Comparison of ENCODE assay signal across 8 cellular contexts in genomic region chr2:97113050-97113881, GRCh38. TPM values are rescaled to one million over a fixed set of nuclear protein-coding genes. Genes with fewer than 3 reads are reported as not detected.
DNase-seq lines count a peak whose midpoint lies in the region; ATAC-seq and TF ChIP-seq lines count a peak whose summit lies in the region.
"Not testable (repeated sequence)": the region's sequence is repeated elsewhere in the genome, so short reads cannot be mapped to it uniquely, and the experiment has no call there.

Gene ANKRD36, plus strand, starts transcription at chr2:97113153. Its CDS starts 587 bp downstream, at chr2:97113740.

- CTCF ChIA-PET in Panc1 (lab: Charles Lee), result interaction anchor here (1.3 kb wide), 1 partner anchor 101 kb away, joined by 5 read pairs; no protein-coding TSS in a partner anchor

- H3K9me3 ChIP-seq in Panc1 (ENCODE audit: control insufficient read depth, insufficient read depth, low read depth, low read length); mesenchymal stem cell (ENCODE audit: control insufficient read depth, low read length): not testable (repeated sequence)

- intact Hi-C loops in Panc1 (cut with micrococcal nuclease; ENCODE audit: unreplicated experiment), result not testable (repeated sequence)

- under 1% methylated on average over 22 of the region's 74 CpGs for WGBS in mesenchymal stem cell

- peak within 1 kb of the TSS; percentile 5 for H2BK5ac ChIP-seq in mesenchymal stem cell (ENCODE audit: low read depth, low read length, poor library complexity, severe bottlenecking)

- not testable (repeated sequence) for H2AK5ac ChIP-seq in mesenchymal stem cell (ENCODE audit: low read length, severe bottlenecking)

- peak within 1 kb of the TSS; percentile 90 for H3K9ac ChIP-seq in mesenchymal stem cell (ENCODE audit: low read length)

- peak within 1 kb of the TSS; percentile 97 for H4K91ac ChIP-seq in mesenchymal stem cell (ENCODE audit: low read length)

- peak within 1 kb of the TSS; percentile 96 for H3K4me2 ChIP-seq in mesenchymal stem cell (ENCODE audit: low read length, poor library complexity, severe bottlenecking)

- peak; percentile 76 for TF ChIP-seq POLR2A in erythroblast (IDR thresholded peaks at IDR 0.05; ENCODE audit: low read length)

- H3K4ac ChIP-seq in mesenchymal stem cell (ENCODE audit: low read depth in 1 of 2, low read length in 2 of 2), result peak within 1 kb of the TSS; percentile 84 to 87

- ATAC-seq in GM19023 (IDR thresholded peaks at IDR 0.05; ENCODE audit: unreplicated experiment) (peak; percentile 99), HG03025 (IDR thresholded peaks at IDR 0.05; ENCODE audit: low FRiP score, unreplicated experiment) (peak; percentile 86), Panc1 (peak; percentile 97)

- peak within 1 kb of the TSS; percentile 98 for H4K8ac ChIP-seq in mesenchymal stem cell (ENCODE audit: low read length)

- H3K79me1 ChIP-seq in mesenchymal stem cell (replicated peaks; ENCODE audit: low read length, poor library complexity, severe bottlenecking), result not testable (repeated sequence)

- peak within 1 kb of the TSS in 1 of 2 experiments; percentile 93 for H3K14ac ChIP-seq in mesenchymal stem cell (ENCODE audit: low read length in 2 of 2)

- peak within 1 kb of the TSS; percentile 23 for H2BK15ac ChIP-seq in mesenchymal stem cell (ENCODE audit: low read depth, poor library complexity, severe bottlenecking)

- TF ChIP-seq CTCF in Panc1 (IDR thresholded peaks at IDR 0.05), result peak; percentile 59; the same call in 1 of the 2 replicates

- peak within 1 kb of the TSS; percentile 99 for H2AFZ ChIP-seq in mesenchymal stem cell (ENCODE audit: low read depth, low read length)

- peak; percentile 81 for DNase-seq in AG08396 (ENCODE audit: low spot score)
- peak; percentile 32 for DNase-seq in Panc1 (ENCODE audit: low read depth, low spot score)
- DNase-seq in activated T-helper 1 cell treated with Interleukin-2 at 50 U/mL for 16 hours (ENCODE audit: low read depth), result peak; percentile 76
- not testable (repeated sequence) for DNase-seq in erythroblast (lab: John Stamatoyannopoulos, UW)
- peak; percentile 87 for DNase-seq in mesenchymal stem cell
- peak; percentile 79 for DNase-seq in stimulated activated CD4-positive, alpha-beta T cell treated with anti-CD3 and anti-CD28 coated beads, Interleukin-2, amount 100 ng/mL, for 4 hours (ENCODE audit: low read depth)

- POLR2A ChIA-PET in Panc1 (lab: Charles Lee), result not testable (repeated sequence)

- H3K27ac ChIP-seq in Panc1 (ENCODE audit: low read length) (peak within 1 kb of the TSS; percentile 79), mesenchymal stem cell (ENCODE audit: low read length, poor library complexity, severe bottlenecking) (peak within 1 kb of the TSS; percentile 91)

- not testable (repeated sequence) for H3K36me3 ChIP-seq in Panc1 (ENCODE audit: control insufficient read depth, insufficient read depth, low read length); mesenchymal stem cell (ENCODE audit: control insufficient read depth in 1 of 2, insufficient read depth in 2 of 2, low read depth in 1 of 2, low read length in 2 of 2)

- H3K27me3 ChIP-seq in Panc1 (ENCODE audit: control insufficient read depth, insufficient read depth, low read length); mesenchymal stem cell (ENCODE audit: control insufficient read depth in 1 of 2, insufficient read depth in 1 of 2, low read length in 2 of 2): not testable (repeated sequence)

- not testable (repeated sequence) for H3K4me1 ChIP-seq in Panc1 (ENCODE audit: control insufficient read depth, insufficient read depth, low read length); mesenchymal stem cell (ENCODE audit: control insufficient read depth, insufficient read depth, low read depth, low read length)

- H2BK120ac ChIP-seq in mesenchymal stem cell (ENCODE audit: low read depth, low read length), result peak within 1 kb of the TSS; percentile 61

- peak within 1 kb of the TSS; percentile 63 to 69 for H3K4me3 ChIP-seq in Panc1 (ENCODE audit: low read depth in 2 of 2, low read length in 2 of 2)
- H3K4me3 ChIP-seq in mesenchymal stem cell (ENCODE audit: insufficient read depth in 1 of 2, low read depth in 1 of 2, low read length in 2 of 2), result peak within 1 kb of the TSS; percentile 69 to 82

- in situ Hi-C loops in Panc1 (cut with HindIII; ENCODE audit: low pct_unique_long_range_greater_than_20kb, low sequenced_read_pairs), result not testable (repeated sequence)

- peak within 1 kb of the TSS in 1 of 2 experiments; percentile 93 for H2BK12ac ChIP-seq in mesenchymal stem cell (ENCODE audit: low read length in 2 of 2)

- H3K23ac ChIP-seq in mesenchymal stem cell (ENCODE audit: low read length in 2 of 2), result peak within 1 kb of the TSS in 1 of 2 experiments; percentile 99

- peak within 1 kb of the TSS; percentile 98 to 100 for H3K18ac ChIP-seq in mesenchymal stem cell (ENCODE audit: low read depth in 1 of 2, low read length in 2 of 2)

- BruUV-seq in Panc1 (replicated peaks; lab: Mats Ljungman, UMichigan), result not testable (repeated sequence)

RNA-seq across cellular contexts. Expression of gene ANKRD36, which starts in this region (rescaled TPM):
- 17.6 TPM for total RNA-seq in Panc1 (2021; ENCODE audit: unreplicated experiment)
- polyA plus RNA-seq in Panc1 (2012; ENCODE audit: insufficient read length), result 2.4 TPM
- 3.6 TPM for polyA plus RNA-seq in mesenchymal stem cell (2013, experiment 1 of 2)
- polyA plus RNA-seq in mesenchymal stem cell (2013, experiment 2 of 2), result 3.3 TPM
